In genomic region chr2:59223737-59224136, GRCh38 we compare ENCODE assay signal across 20 cellular contexts.
DNase-seq lines count a peak whose midpoint lies in the region; ATAC-seq and TF ChIP-seq lines count a peak whose summit lies in the region.
"Had no signal": no experiment of that assay in that cellular context is flagged by ENCODE, and none has a peak within 500 bp of the region (broad histone marks: within the 10 kb centered on the region; RNA-seq: fewer than 3 reads in every experiment).

No MANE protein-coding gene starts in this region.

- no peak overlapping the region for H3K56ac ChIP-seq in H9 (ENCODE audit: insufficient read length, low read depth, low read length)

- H4K5ac ChIP-seq in H9 (ENCODE audit: insufficient read length, low read depth, low read length): no peak overlapping the region

- H3K4me1 ChIP-seq in heart left ventricle (no peaks in the 10 kb centered on the region), right cardiac atrium (ENCODE audit: control insufficient read depth, insufficient read depth, low read length) (no peaks in the 10 kb centered on the region), H9 (ENCODE audit: insufficient read depth, low read length) (no peaks in the 10 kb centered on the region)
- H3K4me1 ChIP-seq: BE2C; BLaER1 treated with 17β-estradiol and CSF1 and Interleukin-3, amounts not matched to agents 10 nM and 100 nM; HAP-1 had no signal

- TF ChIP-seq POLR2A in heart left ventricle (IDR thresholded peaks at IDR 0.05): no peak

- H3K4me3 Mint-ChIP-seq in CD4-positive, alpha-beta T cell: no peak overlapping the region
- H3K4me3 Mint-ChIP-seq in H9: no peak overlapping the region
- H3K4me3 Mint-ChIP-seq: CD14-positive monocyte; CD4-positive, alpha-beta memory T cell; GM23338; HFFc6 had no signal

- no peak overlapping the region for H2AFZ ChIP-seq in H9 (ENCODE audit: low read length)
- H2AFZ ChIP-seq: GM23338 had no signal

- ATAC-seq in heart left ventricle (peak in 3 of 4 donors; percentile 65 to 78 (median 78)), right cardiac atrium (no peak), left ventricle myocardium superior (peak; percentile 73)
- ATAC-seq in CD4-positive, alpha-beta T cell (ENCODE audit: poor library complexity): no peak
- ATAC-seq: GM23338 had no signal

- CTCF ChIA-PET in CD4-positive, alpha-beta T cell (lab: Charles Lee): no interaction called here

- H3K36me3 ChIP-seq in heart left ventricle: no peaks in the 10 kb centered on the region
- H3K36me3 ChIP-seq: BE2C; BLaER1 treated with 17β-estradiol and CSF1 and Interleukin-3, amounts not matched to agents 10 nM and 100 nM; HAP-1 had no signal

- H3K18ac ChIP-seq in H9 (ENCODE audit: insufficient read length, low read depth, low read length): no peak overlapping the region

- no peaks in the 10 kb centered on the region for H3K36me3 Mint-ChIP-seq in CD4-positive, alpha-beta T cell (ENCODE audit: low read depth)
- no peaks in the 10 kb centered on the region for H3K36me3 Mint-ChIP-seq in H9 (ENCODE audit: insufficient read depth in 1 of 3, low read depth in 3 of 3)
- H3K36me3 Mint-ChIP-seq: CD14-positive monocyte; CD4-positive, alpha-beta memory T cell had no signal

- TF ChIP-seq CTCF in heart left ventricle (IDR thresholded peaks at IDR 0.05) (no peak), H9 (conservative IDR thresholded peaks at IDR 0.05) (no peak)
- no peak for TF ChIP-seq CTCF in CD4-positive, alpha-beta T cell (IDR thresholded peaks at IDR 0.05)

- no peak overlapping the region for H3K27ac Mint-ChIP-seq in CD4-positive, alpha-beta T cell
- H3K27ac Mint-ChIP-seq in H9: no peak overlapping the region
- H3K27ac Mint-ChIP-seq: CD14-positive monocyte; CD4-positive, alpha-beta memory T cell; GM23338; HFFc6 had no signal

- H3K27ac ChIP-seq in heart left ventricle (no peak overlapping the region), right cardiac atrium (ENCODE audit: low read length) (no peak overlapping the region), H9 (ENCODE audit: insufficient read length, low read depth, low read length) (no peak overlapping the region)
- no peak overlapping the region for H3K27ac ChIP-seq in CD4-positive, alpha-beta T cell (ENCODE audit: low read depth, low read length)
- H3K27ac ChIP-seq: 22Rv1; BLaER1 treated with 17β-estradiol and CSF1 and Interleukin-3, amounts not matched to agents 10 nM and 100 nM had no signal

- H2BK5ac ChIP-seq in H9 (ENCODE audit: insufficient read length, low read length): no peak overlapping the region

- H3K4ac ChIP-seq in H9 (ENCODE audit: low read depth, low read length): no peak overlapping the region

- H3K27me3 ChIP-seq in heart left ventricle: no peaks in the 10 kb centered on the region
- H3K27me3 ChIP-seq in right cardiac atrium (ENCODE audit: control insufficient read depth, insufficient read depth): no peaks in the 10 kb centered on the region
- H3K27me3 ChIP-seq in CD4-positive, alpha-beta T cell (ENCODE audit: control insufficient read depth, insufficient read depth, low read length): no peaks in the 10 kb centered on the region
- no peaks in the 10 kb centered on the region for H3K27me3 ChIP-seq in H9 (ENCODE audit: insufficient read depth, low read length)
- H3K27me3 ChIP-seq: BE2C; BLaER1 treated with 17β-estradiol and CSF1 and Interleukin-3, amounts not matched to agents 10 nM and 100 nM had no signal

- no peak overlapping the region for H4K8ac ChIP-seq in H9 (replicated peaks; ENCODE audit: insufficient read length, low read depth, low read length)

- H3K79me2 ChIP-seq in H9 (ENCODE audit: insufficient read depth, low read length): no peaks in the 10 kb centered on the region

- no peaks in the 10 kb centered on the region for H3K23me2 ChIP-seq in H9 (ENCODE audit: insufficient read length, low read depth, low read length, poor library complexity, severe bottlenecking)

- H3K14ac ChIP-seq in H9 (ENCODE audit: insufficient read depth, low read length): no peak overlapping the region

- H2BK20ac ChIP-seq in H9 (ENCODE audit: low read depth, low read length, poor library complexity, severe bottlenecking): no peak overlapping the region

- no peak overlapping the region for H3K9ac ChIP-seq in H9 (ENCODE audit: extremely low read depth, insufficient read length, low read length)
- H3K9ac ChIP-seq: BLaER1 treated with 17β-estradiol and CSF1 and Interleukin-3, amounts not matched to agents 10 nM and 100 nM had no signal

- H3K4me3 ChIP-seq in heart left ventricle (no peak overlapping the region), right cardiac atrium (ENCODE audit: low read length) (no peak overlapping the region)
- H3K4me3 ChIP-seq: BLaER1 treated with 17β-estradiol and CSF1 and Interleukin-3, amounts not matched to agents 10 nM and 100 nM; GM23338; HAP-1 had no signal

- no peaks in the 10 kb centered on the region for H3K9me3 Mint-ChIP-seq in CD4-positive, alpha-beta T cell
- no peaks in the 10 kb centered on the region for H3K9me3 Mint-ChIP-seq in H9
- H3K9me3 Mint-ChIP-seq: GM23338 had no signal

- H4K91ac ChIP-seq in H9 (ENCODE audit: insufficient read length, low read depth, low read length): no peak overlapping the region

- H3K9me3 ChIP-seq in heart left ventricle: no peaks in the 10 kb centered on the region
- no peaks in the 10 kb centered on the region for H3K9me3 ChIP-seq in right cardiac atrium (ENCODE audit: control insufficient read depth, low read length)
- no peaks in the 10 kb centered on the region for H3K9me3 ChIP-seq in CD4-positive, alpha-beta T cell (ENCODE audit: control insufficient read depth, low read length)
- no peaks in the 10 kb centered on the region for H3K9me3 ChIP-seq in H9 (ENCODE audit: control insufficient read depth, low read depth, low read length)
- H3K9me3 ChIP-seq: BE2C; BLaER1 treated with 17β-estradiol and CSF1 and Interleukin-3, amounts not matched to agents 10 nM and 100 nM; HAP-1 had no signal

- no peaks in the 10 kb centered on the region for H4K20me1 ChIP-seq in H9 (ENCODE audit: control insufficient read depth, insufficient read depth, insufficient read length)
- H4K20me1 ChIP-seq: BLaER1 treated with 17β-estradiol and CSF1 and Interleukin-3, amounts not matched to agents 10 nM and 100 nM had no signal

- H3K23ac ChIP-seq in H9 (ENCODE audit: insufficient read length, low read depth, low read length): no peak overlapping the region

- no peak overlapping the region for H3K4me2 ChIP-seq in H9 (ENCODE audit: insufficient read depth, insufficient read length, low read length)
- H3K4me2 ChIP-seq: BLaER1 treated with 17β-estradiol and CSF1 and Interleukin-3, amounts not matched to agents 10 nM and 100 nM; GM23338 had no signal

- intact Hi-C loops in heart left ventricle (cut with DNase I): no loop called here
- intact Hi-C loops in right cardiac atrium (cut with DNase I): no loop called here
- intact Hi-C loops in left ventricle myocardium superior (cut with micrococcal nuclease): no loop called here
- intact Hi-C loops in CD4-positive, alpha-beta T cell (cut with DNase I, micrococcal nuclease): no loop called here

- no peak overlapping the region for H2AK5ac ChIP-seq in H9 (ENCODE audit: insufficient read length, low read length)

- no peak overlapping the region for H2BK15ac ChIP-seq in H9 (ENCODE audit: low read depth, low read length)

- no peaks in the 10 kb centered on the region for H3K27me3 Mint-ChIP-seq in CD4-positive, alpha-beta T cell
- no peaks in the 10 kb centered on the region; the same call in 1 of the 2 replicates for H3K27me3 Mint-ChIP-seq in H9 (ENCODE audit: low read depth)
- H3K27me3 Mint-ChIP-seq: CD4-positive, alpha-beta memory T cell had no signal

- no peak overlapping the region for H2BK120ac ChIP-seq in H9 (ENCODE audit: low read depth, low read length, poor library complexity, severe bottlenecking)

- DNase-seq in NCI-H1694 treated with DMSO at 0.1 percent for 48 hours (lab: John Stamatoyannopoulos, UW): peak; percentile 12
- no peak for DNase-seq in NCI-H1694 (lab: John Stamatoyannopoulos, UW)
- DNase-seq in heart left ventricle: peak in 2 of 5 donors; percentile 8 to 23
- DNase-seq in right cardiac atrium: no peak
- peak; percentile 49 for DNase-seq in NCI-H2171 treated with DMSO at 0.1 percent for 48 hours (lab: John Stamatoyannopoulos, UW)
- DNase-seq in left ventricle myocardium superior: peak; percentile 26
- DNase-seq in CD4-positive, alpha-beta T cell: no peak
- no peak for DNase-seq in H9
- DNase-seq: BE2C, Calu3, COR-L47, DMS79 treated with DMSO at 0.1 percent for 48 hours, GF-D8, HFFc6 had no signal

- POLR2A ChIA-PET in CD4-positive, alpha-beta T cell (lab: Charles Lee): no interaction called here

- H2BK12ac ChIP-seq in H9 (ENCODE audit: insufficient read length, low read depth, low read length): no peak overlapping the region

- no peaks in the 10 kb centered on the region for H3K4me1 Mint-ChIP-seq in CD4-positive, alpha-beta T cell (ENCODE audit: low read depth)
- H3K4me1 Mint-ChIP-seq in H9: peaks cover 5 to 6% of the 10 kb centered on the region in 2 experiments
- H3K4me1 Mint-ChIP-seq: CD14-positive monocyte; CD4-positive, alpha-beta memory T cell; GM23338 had no signal

- no peak overlapping the region for H3T11ph ChIP-seq in H9 (ENCODE audit: low read length)

- H3K79me1 ChIP-seq in H9 (ENCODE audit: insufficient read depth, low read depth, low read length, poor library complexity, severe bottlenecking): no peaks in the 10 kb centered on the region

Comparison
In these comparisons a context has a peak if more than half of its experiments do, and no peak if none do; other contexts are left out.
1. DNase-seq: peak in NCI-H1694 treated with DMSO at 0.1 percent for 48 hours (single experiment), NCI-H2171 treated with DMSO at 0.1 percent for 48 hours (single experiment) and left ventricle myocardium superior (single experiment); none in NCI-H1694 (single experiment), right cardiac atrium (0 of 3), CD4-positive, alpha-beta T cell (0 of 10) and H9 (single experiment).
2. ATAC-seq: peak in heart left ventricle (3 of 4) and left ventricle myocardium superior (single experiment); none in right cardiac atrium (0 of 2) and CD4-positive, alpha-beta T cell (single experiment).